1 cellular context compared by ENCODE assay signal in the genomic region with DNA sequence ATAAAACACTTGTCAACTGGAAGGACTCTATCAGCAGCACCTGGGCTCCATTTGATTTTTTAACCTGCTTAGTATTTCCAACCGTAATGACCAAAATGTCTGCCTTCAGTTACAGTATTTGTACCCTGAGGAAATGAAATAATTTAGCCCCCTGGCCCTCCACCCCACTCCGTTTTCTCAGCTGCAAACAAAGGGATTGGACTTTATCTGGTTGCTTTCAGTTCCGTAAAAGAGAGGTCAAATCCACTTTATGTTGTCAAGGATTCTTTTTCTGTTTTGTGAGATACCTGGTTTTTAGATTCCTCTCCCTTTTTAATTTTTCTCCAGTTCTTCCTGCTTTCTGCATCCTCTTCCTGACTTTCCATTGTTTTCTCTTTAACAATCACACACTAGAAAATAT.
TF ChIP-seq lines count a peak whose summit lies in the region.

No MANE protein-coding gene starts in this region.

TF ChIP-seq in GM23338, 12 proteins besides CTCF, POLR2A, EP300 and RAD21 (continued from another document):
- no peak for TF ChIP-seq ZNF462 (CRISPR knock-in tag; IDR thresholded peaks at IDR 0.05)
- TF ChIP-seq, protein P1, sequence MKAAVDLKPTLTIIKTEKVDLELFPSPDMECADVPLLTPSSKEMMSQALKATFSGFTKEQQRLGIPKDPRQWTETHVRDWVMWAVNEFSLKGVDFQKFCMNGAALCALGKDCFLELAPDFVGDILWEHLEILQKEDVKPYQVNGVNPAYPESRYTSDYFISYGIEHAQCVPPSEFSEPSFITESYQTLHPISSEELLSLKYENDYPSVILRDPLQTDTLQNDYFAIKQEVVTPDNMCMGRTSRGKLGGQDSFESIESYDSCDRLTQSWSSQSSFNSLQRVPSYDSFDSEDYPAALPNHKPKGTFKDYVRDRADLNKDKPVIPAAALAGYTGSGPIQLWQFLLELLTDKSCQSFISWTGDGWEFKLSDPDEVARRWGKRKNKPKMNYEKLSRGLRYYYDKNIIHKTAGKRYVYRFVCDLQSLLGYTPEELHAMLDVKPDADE (IDR thresholded peaks at IDR 0.05): no peak
- TF ChIP-seq NANOG (IDR thresholded peaks at IDR 0.05; ENCODE audit: borderline replicate concordance): no peak
- TF ChIP-seq POLR2AphosphoS5 (IDR thresholded peaks at IDR 0.05; ENCODE audit: low read depth): no peak
- TF ChIP-seq REST (IDR thresholded peaks at IDR 0.05; ENCODE audit: unreplicated experiment): no peak
- no peak for TF ChIP-seq STAT1 (IDR thresholded peaks at IDR 0.05; ENCODE audit: unreplicated experiment)
- TF ChIP-seq EZH2 (IDR thresholded peaks at IDR 0.05; ENCODE audit: low read depth, unreplicated experiment): no peak
- TF ChIP-seq ZNF114 (CRISPR knock-in tag; IDR thresholded peaks at IDR 0.05): no peak
- no peak for TF ChIP-seq EZH2phosphoT487 (IDR thresholded peaks at IDR 0.05; ENCODE audit: unreplicated experiment)
